17 cellular contexts compared by ENCODE assay signal in genomic region chr12:122486805-122487426, GRCh38.
"Had no signal": no experiment of that assay in that cellular context is flagged by ENCODE, and none has a peak within 500 bp of the region (broad histone marks: within the 10 kb centered on the region; RNA-seq: fewer than 3 reads in every experiment).

No MANE protein-coding gene starts in this region.

- H3K27ac ChIP-seq: dorsolateral prefrontal cortex, heart right ventricle, lower lobe of right lung, neural progenitor cell, pancreas, WERI-Rb-1 had no signal

- DNase-seq: activated CD4-positive, alpha-beta T cell treated with anti-CD3 and anti-CD28 coated beads for 36 hours; activated CD8-positive, alpha-beta T cell treated with anti-CD3 and anti-CD28 coated beads, Interleukin-2, amount 10 ng/mL, durations not matched to agents 7 days and 5 days; activated gamma-delta T cell treated with Interleukin-2 at 50 U/mL for 16 hours; dorsolateral prefrontal cortex; foreskin melanocyte; heart right ventricle; lower lobe of right lung; midbrain; retina; stimulated activated CD4-positive, alpha-beta T cell treated with anti-CD3 and anti-CD28 coated beads, Interleukin-15, amount 100 ng/mL, for 24 hours; stimulated activated CD4-positive, alpha-beta T cell treated with anti-CD3 and anti-CD28 coated beads, Interleukin-4, amount 100 ng/mL, for 4 hours; T1000; WERI-Rb-1 had no signal

- FAIRE-seq: astrocyte, keratinocyte, pancreas had no signal

- H3K9me3 Mint-ChIP-seq: neural progenitor cell had no signal

- ATAC-seq: activated CD4-positive, alpha-beta T cell treated with anti-CD3 and anti-CD28 coated beads for 36 hours; activated CD8-positive, alpha-beta T cell treated with anti-CD3 and anti-CD28 coated beads, Interleukin-2, amount 10 ng/mL, durations not matched to agents 7 days and 5 days; heart right ventricle; lower lobe of right lung; pancreas had no signal

- H3K4me2 ChIP-seq: neural progenitor cell had no signal

- H3K4me1 Mint-ChIP-seq: neural progenitor cell had no signal

- H3K9ac ChIP-seq: neural progenitor cell had no signal

- H3K27me3 ChIP-seq: dorsolateral prefrontal cortex, heart right ventricle, neural progenitor cell, pancreas had no signal

- H3K4me1 ChIP-seq: heart right ventricle, lower lobe of right lung, neural progenitor cell, pancreas had no signal

- H3K4me3 Mint-ChIP-seq: activated CD4-positive, alpha-beta T cell treated with anti-CD3 and anti-CD28 coated beads for 36 hours; activated CD8-positive, alpha-beta T cell treated with anti-CD3 and anti-CD28 coated beads, Interleukin-2, amount 10 ng/mL, durations not matched to agents 7 days and 5 days; neural progenitor cell had no signal

- H3K9me3 ChIP-seq: heart right ventricle, lower lobe of right lung, pancreas had no signal

- H3K27ac Mint-ChIP-seq: activated CD4-positive, alpha-beta T cell treated with anti-CD3 and anti-CD28 coated beads for 36 hours; activated CD8-positive, alpha-beta T cell treated with anti-CD3 and anti-CD28 coated beads, Interleukin-2, amount 10 ng/mL, durations not matched to agents 7 days and 5 days; neural progenitor cell had no signal

- H3K4me3 ChIP-seq: dorsolateral prefrontal cortex, heart right ventricle, lower lobe of right lung, neural progenitor cell, pancreas had no signal

- H3K27me3 Mint-ChIP-seq: activated CD4-positive, alpha-beta T cell treated with anti-CD3 and anti-CD28 coated beads for 36 hours had no signal

- H2AFZ ChIP-seq: neural progenitor cell had no signal
